In genomic region chr1:186572509-186572908, GRCh38 we compare ENCODE assay signal across 32 cellular contexts.
"Had no signal": no experiment of that assay in that cellular context is flagged by ENCODE, and none has a peak within 500 bp of the region (broad histone marks: within the 10 kb centered on the region; RNA-seq: fewer than 3 reads in every experiment).

No MANE protein-coding gene starts in this region.

- H3K27ac Mint-ChIP-seq: activated CD4-positive, alpha-beta memory T cell treated with anti-CD3 and anti-CD28 coated beads, Interleukin-2, amount 10 ng/mL, durations not matched to agents 7 days and 5 days; activated CD8-positive, alpha-beta memory T cell treated with anti-CD3 and anti-CD28 coated beads, Interleukin-2, amount 10 ng/mL, durations not matched to agents 7 days and 5 days; activated naive CD4-positive, alpha-beta T cell treated with anti-CD3 and anti-CD28 coated beads, Interleukin-2, amount 50 U/mL, for 24 hours; WTC11 had no signal

- DNase-seq: activated CD4-positive, alpha-beta memory T cell treated with anti-CD3 and anti-CD28 coated beads, Interleukin-2, amount 10 ng/mL, durations not matched to agents 7 days and 5 days; activated CD4-positive, alpha-beta T cell treated with anti-CD3 and anti-CD28 coated beads for 4 hours; activated CD4-positive, alpha-beta T cell treated with anti-CD3 and anti-CD28 coated beads, Interleukin-2, amount 50 U/mL, for 1 hour; activated CD8-positive, alpha-beta memory T cell treated with anti-CD3 and anti-CD28 coated beads for 24 hours; activated CD8-positive, alpha-beta memory T cell treated with anti-CD3 and anti-CD28 coated beads, Interleukin-2, amount 10 ng/mL, durations not matched to agents 7 days and 5 days; activated CD8-positive, alpha-beta memory T cell treated with anti-CD3 and anti-CD28 coated beads, Interleukin-2, amount 50 U/mL, for 48 hours; activated effector memory CD4-positive, alpha-beta T cell treated with anti-CD3 and anti-CD28 coated beads, Interleukin-2, amount 50 U/mL, for 16 hours; activated naive CD4-positive, alpha-beta T cell; amniotic stem cell; aorta; brain microvascular endothelial cell; central memory CD4-positive, alpha-beta T cell; MM.1S; NCI-H1105; NCI-H1417 treated with DMSO at 0.1 percent for 48 hours; NCI-H1930; NCI-H2081 treated with DMSO at 0.1 percent for 48 hours; NCI-H510A; NCI-H526; NCI-H748 treated with DMSO at 0.1 percent for 48 hours; OCI-M1; Right ventricle myocardium superior; SW 1271; T-helper 1 cell; T-helper 2 cell; T-helper 9 cell had no signal

- FAIRE-seq: colon, TTC549 had no signal

- H3K27ac ChIP-seq: brain microvascular endothelial cell, KMS-11 had no signal

- H3K9ac ChIP-seq: KMS-11 had no signal

- H3K27me3 ChIP-seq: brain microvascular endothelial cell had no signal

- H3K9me3 Mint-ChIP-seq: activated CD4-positive, alpha-beta memory T cell treated with anti-CD3 and anti-CD28 coated beads, Interleukin-2, amount 10 ng/mL, durations not matched to agents 7 days and 5 days; activated naive CD4-positive, alpha-beta T cell treated with anti-CD3 and anti-CD28 coated beads, Interleukin-2, amount 50 U/mL, for 24 hours; WTC11 had no signal

- H3K4me3 Mint-ChIP-seq: activated CD4-positive, alpha-beta memory T cell treated with anti-CD3 and anti-CD28 coated beads, Interleukin-2, amount 10 ng/mL, durations not matched to agents 7 days and 5 days; activated CD8-positive, alpha-beta memory T cell treated with anti-CD3 and anti-CD28 coated beads, Interleukin-2, amount 10 ng/mL, durations not matched to agents 7 days and 5 days; activated naive CD4-positive, alpha-beta T cell treated with anti-CD3 and anti-CD28 coated beads, Interleukin-2, amount 50 U/mL, for 24 hours; WTC11 had no signal

- H3K27me3 Mint-ChIP-seq: activated CD4-positive, alpha-beta memory T cell treated with anti-CD3 and anti-CD28 coated beads, Interleukin-2, amount 10 ng/mL, durations not matched to agents 7 days and 5 days; activated CD8-positive, alpha-beta memory T cell treated with anti-CD3 and anti-CD28 coated beads, Interleukin-2, amount 10 ng/mL, durations not matched to agents 7 days and 5 days; activated naive CD4-positive, alpha-beta T cell treated with anti-CD3 and anti-CD28 coated beads, Interleukin-2, amount 50 U/mL, for 24 hours had no signal

- H3K36me3 Mint-ChIP-seq: activated CD8-positive, alpha-beta memory T cell treated with anti-CD3 and anti-CD28 coated beads, Interleukin-2, amount 10 ng/mL, durations not matched to agents 7 days and 5 days; activated naive CD4-positive, alpha-beta T cell treated with anti-CD3 and anti-CD28 coated beads, Interleukin-2, amount 50 U/mL, for 24 hours; WTC11 had no signal

- H3K36me3 ChIP-seq: brain microvascular endothelial cell had no signal

- H3K4me1 Mint-ChIP-seq: activated CD4-positive, alpha-beta memory T cell treated with anti-CD3 and anti-CD28 coated beads, Interleukin-2, amount 10 ng/mL, durations not matched to agents 7 days and 5 days; WTC11 had no signal

- H3K4me2 ChIP-seq: KMS-11 had no signal

- ATAC-seq: activated CD4-positive, CD25-positive, alpha-beta regulatory T cell treated with anti-CD3 and anti-CD28 coated beads, Interleukin-2, amount 50 U/mL, for 24 hours; activated CD8-positive, alpha-beta memory T cell treated with anti-CD3 and anti-CD28 coated beads, Interleukin-2, amount 10 ng/mL, durations not matched to agents 7 days and 5 days; WTC11 had no signal
